In the genomic region with DNA sequence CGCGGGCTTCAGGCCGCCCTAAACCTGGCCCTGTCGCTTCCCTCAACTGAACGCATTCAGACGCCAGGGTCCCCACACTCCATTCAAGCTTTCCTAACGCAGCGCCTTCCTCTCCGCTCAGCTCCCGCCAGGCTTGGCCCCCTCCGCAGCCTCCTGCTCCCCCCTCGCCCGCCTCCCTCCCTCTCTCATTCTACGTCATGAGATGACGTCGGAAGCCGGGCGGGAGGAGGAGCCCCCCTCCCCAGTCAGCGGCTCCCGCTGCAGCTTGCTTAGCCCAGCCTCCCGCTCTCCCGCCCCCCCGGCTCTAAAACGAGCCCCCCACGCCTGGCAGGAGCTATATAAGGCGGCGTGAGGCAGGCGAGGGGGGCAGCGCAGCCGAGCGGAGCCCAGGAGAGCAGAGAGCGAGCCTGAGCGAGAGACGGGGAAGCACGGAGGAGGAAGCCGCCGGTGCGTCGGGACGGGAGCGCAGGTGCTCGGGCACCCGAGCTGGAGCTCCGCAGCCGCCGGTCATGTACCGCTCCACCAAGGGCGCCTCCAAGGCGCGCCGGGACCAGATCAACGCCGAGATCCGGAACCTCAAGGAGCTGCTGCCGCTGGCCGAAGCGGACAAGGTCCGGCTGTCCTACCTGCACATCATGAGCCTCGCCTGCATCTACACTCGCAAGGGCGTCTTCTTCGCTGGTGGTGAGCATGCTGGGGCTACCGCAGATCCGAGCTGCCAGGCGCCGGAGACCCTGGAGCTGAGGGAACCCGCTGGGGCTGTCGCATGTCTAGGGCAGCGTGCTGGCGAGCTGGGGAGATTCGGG, we compare ENCODE assay signal across 9 cellular contexts. TPM values are rescaled to one million over a fixed set of nuclear protein-coding genes. Genes with fewer than 3 reads are reported as not detected.
DNase-seq lines count a peak whose midpoint lies in the region; ATAC-seq, FAIRE-seq and TF ChIP-seq lines count a peak whose summit lies in the region.
"Had no signal": no experiment of that assay in that cellular context is flagged by ENCODE, and none has a peak within 500 bp of the region (broad histone marks: within the 10 kb centered on the region; RNA-seq: fewer than 3 reads in every experiment).

A gene (plus strand): TSS at position 365 of the 806 bp plus-strand sequence. CDS start 145 bp downstream, at position 510.

- TF ChIP-seq CTCF in D721Med (IDR thresholded peaks at IDR 0.05; ENCODE audit: insufficient read depth, missing control alignments), result no peak
- no peak for TF ChIP-seq CTCF in WTC11 (IDR thresholded peaks at IDR 0.05)
- no peak for TF ChIP-seq CTCF in PC-3 (conservative IDR thresholded peaks at IDR 0.05; ENCODE audit: low read depth, low read length)
- TF ChIP-seq CTCF in foreskin fibroblast (IDR thresholded peaks at IDR 0.05; ENCODE audit: low read depth, low read length), result no peak
- no peak for TF ChIP-seq CTCF in heart right ventricle (IDR thresholded peaks at IDR 0.05)

- no peak within 1 kb of the TSS for H2AK5ac ChIP-seq in mesendoderm (ENCODE audit: low read length)

- no peak within 1 kb of the TSS for H3K27ac ChIP-seq in mesendoderm (ENCODE audit: low read depth, low read length)
- H3K27ac ChIP-seq in PC-3 (ENCODE audit: low read length), result no peak within 1 kb of the TSS
- H3K27ac ChIP-seq in heart right ventricle, result peak within 1 kb of the TSS in 1 of 10 donors; percentile 26

- H3K9ac ChIP-seq in mesendoderm (ENCODE audit: low read length) (no peak within 1 kb of the TSS), PC-3 (ENCODE audit: low read length) (no peak within 1 kb of the TSS)

- H2BK15ac ChIP-seq in mesendoderm (replicated peaks; ENCODE audit: low read depth), result no peak within 1 kb of the TSS

- no peak within 1 kb of the TSS for H3K56ac ChIP-seq in mesendoderm (ENCODE audit: low read length)

- H3K18ac ChIP-seq in mesendoderm (ENCODE audit: low read length), result no peak within 1 kb of the TSS

- ATAC-seq in WTC11, result 0 out of 2 replicates have a peak, but pooled peaks have one; percentile 4
- ATAC-seq in PC-3, result no peak
- ATAC-seq in HG03457 (IDR thresholded peaks at IDR 0.05; ENCODE audit: unreplicated experiment), result no peak
- no peak for ATAC-seq in heart right ventricle

- no peak for FAIRE-seq in D721Med (lab: Jason Lieb, UNC)

- POLR2A ChIA-PET in WTC11 (lab: Charles Lee), result interaction anchor here (0.6 to 1.6 kb wide), 14 partner anchors 9 to 258 kb away, joined by 3 to 9 read pairs (median 4); a partner anchor contains a TSS
- POLR2A ChIA-PET in PC-3 (lab: Charles Lee; ENCODE audit: unreplicated experiment), result interaction anchor here (0.5 to 0.7 kb wide), 2 partner anchors 45 to 131 kb away, joined by 3 read pairs; no protein-coding TSS in a partner anchor

- no peaks in the 10 kb centered on the region for H3K79me1 ChIP-seq in mesendoderm (ENCODE audit: low read length)

- H3F3A ChIP-seq in PC-3 (ENCODE audit: low read length, unreplicated experiment), result no peaks in the 10 kb centered on the region

- no peak within 1 kb of the TSS for H3K4ac ChIP-seq in mesendoderm (ENCODE audit: low read depth, low read length)

- peaks cover 0 to 2% (median 0%) of the 10 kb centered on the region in 3 donors for H3K9me3 Mint-ChIP-seq in IgD-negative memory B cell
- H3K9me3 Mint-ChIP-seq in WTC11, result no peaks in the 10 kb centered on the region

- H3K27me3 ChIP-seq in mesendoderm (ENCODE audit: insufficient read depth, low read length, poor library complexity) (peaks cover 22% of the 10 kb centered on the region), PC-3 (ENCODE audit: low read length) (peaks cover 24% of the 10 kb centered on the region), heart right ventricle (peaks cover 0 to 37% (median 10%) of the 10 kb centered on the region in 7 donors)

- no peaks in the 10 kb centered on the region for H3K36me3 ChIP-seq in mesendoderm (ENCODE audit: control insufficient read depth, insufficient read depth, low read length)
- H3K36me3 ChIP-seq in PC-3 (ENCODE audit: low read depth, low read length), result no peaks in the 10 kb centered on the region
- H3K36me3 ChIP-seq in heart right ventricle, result no peaks in the 10 kb centered on the region

- peaks cover 1 to 10% (median 5%) of the 10 kb centered on the region in 3 donors for H3K4me1 Mint-ChIP-seq in IgD-negative memory B cell
- peaks cover 27% of the 10 kb centered on the region for H3K4me1 Mint-ChIP-seq in WTC11

- no peak within 1 kb of the TSS for H2AFZ ChIP-seq in PC-3 (ENCODE audit: low read length)

- H3K36me3 Mint-ChIP-seq in IgD-negative memory B cell (peaks cover 2% of the 10 kb centered on the region), WTC11 (no peaks in the 10 kb centered on the region)

- no peak within 1 kb of the TSS for H2BK5ac ChIP-seq in mesendoderm (ENCODE audit: low read length)

- peaks cover 3% of the 10 kb centered on the region; the same call in 1 of the 2 replicates for H4K20me1 ChIP-seq in PC-3 (ENCODE audit: low read length)

- peak within 1 kb of the TSS in 3 of 4 donors; percentile 57 to 82 (median 60) for H3K4me3 Mint-ChIP-seq in IgD-negative memory B cell
- H3K4me3 Mint-ChIP-seq in WTC11, result peak within 1 kb of the TSS; percentile 68

- WGBS in mesendoderm (ENCODE audit: extremely low coverage, insufficient coverage, low lambda C conversion rate), result no CpG with 5 or more reads among the region's 71 CpGs
- WGBS in heart right ventricle, 2 donors, result 8 to 10% methylated on average over 69 to 71 of the region's 71 CpGs

- H3K4me2 ChIP-seq in mesendoderm (ENCODE audit: low read length), result peak within 1 kb of the TSS; percentile 44
- no peak within 1 kb of the TSS for H3K4me2 ChIP-seq in PC-3 (ENCODE audit: low read length)

- peak; percentile 81 for DNase-seq in D721Med (ENCODE audit: insufficient read length, low spot score)
- peak; percentile 58 for DNase-seq in WTC11 (ENCODE audit: low spot score)
- DNase-seq in mesendoderm, result peak; percentile 44
- no peak for DNase-seq in PC-3
- no peak for DNase-seq in foreskin fibroblast
- no peak for DNase-seq in heart right ventricle

- BruUV-seq in PC-3 (replicated peaks; lab: Mats Ljungman, UMichigan), result no TSS peak

- no peak within 1 kb of the TSS for H4K8ac ChIP-seq in mesendoderm (ENCODE audit: low read depth, low read length)

- H2BK120ac ChIP-seq in mesendoderm (ENCODE audit: low read depth, low read length), result no peak within 1 kb of the TSS

- H3K4me1 ChIP-seq in mesendoderm (ENCODE audit: control insufficient read depth, low read depth, low read length), result peaks cover 2% of the 10 kb centered on the region
- peaks cover 12% of the 10 kb centered on the region for H3K4me1 ChIP-seq in PC-3 (ENCODE audit: insufficient read depth, low read length)
- peaks cover 0 to 51% (median 30%) of the 10 kb centered on the region in 9 donors for H3K4me1 ChIP-seq in heart right ventricle

- no peaks in the 10 kb centered on the region for H3K9me3 ChIP-seq in PC-3 (ENCODE audit: low read length)
- peaks cover 0 to 7% (median 0%) of the 10 kb centered on the region in 11 donors for H3K9me3 ChIP-seq in heart right ventricle

- no peak within 1 kb of the TSS for H4K5ac ChIP-seq in mesendoderm (ENCODE audit: low read length)

- no peaks in the 10 kb centered on the region for H3K9me2 ChIP-seq in PC-3 (replicated peaks; ENCODE audit: low read length)

- peaks cover 26% of the 10 kb centered on the region for H3K27me3 Mint-ChIP-seq in IgD-negative memory B cell
- peaks cover 74% of the 10 kb centered on the region for H3K27me3 Mint-ChIP-seq in WTC11 (ENCODE audit: low read depth)

- H3K4me3 ChIP-seq in mesendoderm (ENCODE audit: low read length) (no peak within 1 kb of the TSS), PC-3 (ENCODE audit: low read length) (no peak within 1 kb of the TSS), foreskin fibroblast (ENCODE audit: low read depth in 1 of 2, low read length in 2 of 2) (no peak within 1 kb of the TSS), heart right ventricle (no peak within 1 kb of the TSS)

- no peak within 1 kb of the TSS for H3K23ac ChIP-seq in mesendoderm (ENCODE audit: low read length)

- CTCF ChIA-PET in WTC11 (lab: Charles Lee) (interaction anchor here (0.7 to 5.2 kb wide), 27 partner anchors 8 to 555 kb away, joined by 3 to 56 read pairs (median 6); a partner anchor contains a TSS), PC-3 (lab: Charles Lee) (interaction anchor here (1.0 to 1.1 kb wide), 2 partner anchors 18 to 257 kb away, joined by 3 read pairs; a partner anchor contains a TSS)

- H3K27ac Mint-ChIP-seq in IgD-negative memory B cell (peak within 1 kb of the TSS in 2 of 3 donors; percentile 90 to 96), WTC11 (no peak within 1 kb of the TSS)

- H3K79me2 ChIP-seq in mesendoderm (ENCODE audit: control insufficient read depth, insufficient read depth, low read length) (no peaks in the 10 kb centered on the region), PC-3 (ENCODE audit: low read length) (no peaks in the 10 kb centered on the region)

- intact Hi-C loops in PC-3 (cut with micrococcal nuclease) (no loop called here), heart right ventricle (cut with DNase I) (no loop called here)

TF ChIP-seq in WTC11, 78 proteins besides CTCF, POLR2A, EP300 and RAD21 (continues in another document):
- TF ChIP-seq, protein P1, sequence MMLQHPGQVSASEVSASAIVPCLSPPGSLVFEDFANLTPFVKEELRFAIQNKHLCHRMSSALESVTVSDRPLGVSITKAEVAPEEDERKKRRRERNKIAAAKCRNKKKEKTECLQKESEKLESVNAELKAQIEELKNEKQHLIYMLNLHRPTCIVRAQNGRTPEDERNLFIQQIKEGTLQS (CRISPR knock-in tag; conservative IDR thresholded peaks at IDR 0.05), result no peak
- TF ChIP-seq, protein P2, sequence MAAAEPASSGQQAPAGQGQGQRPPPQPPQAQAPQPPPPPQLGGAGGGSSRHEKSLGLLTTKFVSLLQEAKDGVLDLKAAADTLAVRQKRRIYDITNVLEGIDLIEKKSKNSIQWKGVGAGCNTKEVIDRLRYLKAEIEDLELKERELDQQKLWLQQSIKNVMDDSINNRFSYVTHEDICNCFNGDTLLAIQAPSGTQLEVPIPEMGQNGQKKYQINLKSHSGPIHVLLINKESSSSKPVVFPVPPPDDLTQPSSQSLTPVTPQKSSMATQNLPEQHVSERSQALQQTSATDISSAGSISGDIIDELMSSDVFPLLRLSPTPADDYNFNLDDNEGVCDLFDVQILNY (CRISPR knock-in tag; IDR thresholded peaks at IDR 0.05), result no peak
- TF ChIP-seq, protein P3, sequence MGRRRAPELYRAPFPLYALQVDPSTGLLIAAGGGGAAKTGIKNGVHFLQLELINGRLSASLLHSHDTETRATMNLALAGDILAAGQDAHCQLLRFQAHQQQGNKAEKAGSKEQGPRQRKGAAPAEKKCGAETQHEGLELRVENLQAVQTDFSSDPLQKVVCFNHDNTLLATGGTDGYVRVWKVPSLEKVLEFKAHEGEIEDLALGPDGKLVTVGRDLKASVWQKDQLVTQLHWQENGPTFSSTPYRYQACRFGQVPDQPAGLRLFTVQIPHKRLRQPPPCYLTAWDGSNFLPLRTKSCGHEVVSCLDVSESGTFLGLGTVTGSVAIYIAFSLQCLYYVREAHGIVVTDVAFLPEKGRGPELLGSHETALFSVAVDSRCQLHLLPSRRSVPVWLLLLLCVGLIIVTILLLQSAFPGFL (CRISPR knock-in tag; IDR thresholded peaks at IDR 0.05; ENCODE audit: borderline replicate concordance), result no peak
- TF ChIP-seq GTF2I (CRISPR knock-in tag; conservative IDR thresholded peaks at IDR 0.05) (no peak), CREM (CRISPR knock-in tag; IDR thresholded peaks at IDR 0.05) (no peak), FOXJ3 (CRISPR knock-in tag; IDR thresholded peaks at IDR 0.05; ENCODE audit: borderline replicate concordance) (no peak)

RNA-seq across cellular contexts. Expression of the gene that starts here (rescaled TPM):
- polyA plus RNA-seq in IgD-negative memory B cell (not detected), heart right ventricle (under 1 TPM in 1 of 2 donors, not detected in 1; 0.04 TPM)
- total RNA-seq in WTC11 (2021) (0.27 to 0.79 TPM (median 0.44 TPM) in 3 replicates), PC-3 (2014; rRNA removed) (not detected in 2 replicates), heart right ventricle (not detected)
- polyA plus RNA-seq in mesendoderm (2013, experiment 1 of 2), result 0.51 TPM
- polyA plus RNA-seq in mesendoderm (2013, experiment 2 of 2), result 0.32 TPM
- total RNA-seq: dermis microvascular lymphatic vessel endothelial cell had no signal

Comparison
In these comparisons a context has a peak if more than half of its experiments do, and no peak if none do; other contexts are left out.
1. Peak in DNase-seq and ATAC-seq in WTC11; RNA of the gene not detected or under 1 TPM.
2. DNase-seq: peak in D721Med (single experiment) and mesendoderm (single experiment); none in PC-3 (single experiment), foreskin fibroblast (0 of 2) and heart right ventricle (0 of 2).